Comparison of ENCODE assay signal across 1 cellular context in genomic region chr3:101695779-101696372, GRCh38.
TF ChIP-seq lines count a peak whose summit lies in the region.

No MANE protein-coding gene starts in this region.

TF ChIP-seq in HepG2, 621 proteins besides CTCF, POLR2A, EP300 and RAD21:
- TF ChIP-seq TMF1 (CRISPR knock-in tag; IDR thresholded peaks at IDR 0.05; ENCODE audit: low read depth) (no peak), ZNF44 (CRISPR knock-in tag; IDR thresholded peaks at IDR 0.05) (no peak), SMC3 (IDR thresholded peaks at IDR 0.05; ENCODE audit: low read length) (peak; percentile 25; the same call in 1 of the 2 replicates), TEAD2 (CRISPR knock-in tag; IDR thresholded peaks at IDR 0.05) (no peak), STAG1 (CRISPR knock-in tag; IDR thresholded peaks at IDR 0.05) (peak; percentile 55), AHDC1 (CRISPR knock-in tag; IDR thresholded peaks at IDR 0.05; ENCODE audit: borderline replicate concordance) (no peak), SNRNP70 (IDR thresholded peaks at IDR 0.05; ENCODE audit: low read depth, low read length) (no peak), PRDM4 (CRISPR knock-in tag; IDR thresholded peaks at IDR 0.05; ENCODE audit: borderline replicate concordance) (no peak), ZNF343 (CRISPR knock-in tag; IDR thresholded peaks at IDR 0.05) (no peak)
TF ChIP-seq in HepG2: peak in this region for 2.
